Comparison of ENCODE assay signal across 11 cellular contexts in the genomic region with DNA sequence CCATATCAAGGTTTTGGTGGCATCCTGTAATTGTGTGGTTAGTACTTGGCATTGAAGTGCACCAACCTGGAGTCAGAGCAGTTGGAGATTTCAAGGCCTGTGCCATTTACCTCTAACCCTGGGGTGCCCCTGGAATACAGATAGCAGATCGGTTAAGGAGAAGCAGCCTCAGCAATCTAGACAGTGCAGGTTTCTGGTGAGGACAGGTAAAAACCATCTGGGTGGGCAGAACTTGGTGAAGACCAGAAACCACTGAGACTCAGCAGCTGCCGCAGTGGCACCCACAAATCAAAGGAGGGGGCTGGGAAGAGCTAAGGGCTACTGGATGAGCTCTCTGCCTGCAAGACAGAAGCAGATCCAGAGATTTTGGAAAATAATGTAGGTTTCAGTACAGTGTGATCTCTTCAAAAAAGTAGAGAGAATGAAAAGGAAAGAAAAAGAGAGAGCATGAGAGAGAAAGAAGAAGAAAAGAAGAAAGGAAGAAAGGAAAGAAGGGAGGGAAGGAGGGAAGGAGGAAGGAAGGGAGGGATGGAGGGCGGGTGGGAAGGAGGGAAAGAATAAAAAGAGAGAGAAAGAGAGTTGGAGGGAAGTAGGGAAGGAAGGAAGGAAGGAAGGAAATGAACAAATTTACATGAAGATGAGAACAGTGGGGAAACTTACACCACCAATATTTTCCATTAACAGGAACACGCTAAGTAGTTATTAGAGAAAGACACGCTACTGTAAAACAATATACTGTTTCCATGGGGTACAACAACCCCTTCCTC. TPM values are rescaled to one million over a fixed set of nuclear protein-coding genes. Genes with fewer than 3 reads are reported as not detected.
A peak's percentile ranks its signal among the peaks of the same experiment; 100 is the strongest.
DNase-seq lines count a peak whose midpoint lies in the region; ATAC-seq and TF ChIP-seq lines count a peak whose summit lies in the region.
"Not testable (repeated sequence)": the region's sequence is repeated elsewhere in the genome, so short reads cannot be mapped to it uniquely, and the experiment has no call there.
"Had no signal": no experiment of that assay in that cellular context is flagged by ENCODE, and none has a peak within 500 bp of the region (broad histone marks: within the 10 kb centered on the region; RNA-seq: fewer than 3 reads in every experiment).

No MANE protein-coding gene starts in this region.

- peaks cover 16% of the 10 kb centered on the region for H3K4me1 ChIP-seq in KMS-11 (ENCODE audit: low read depth, poor library complexity, severe bottlenecking)
- H3K4me1 ChIP-seq in gastroesophageal sphincter, result peaks cover 0 to 22% (median 3%) of the 10 kb centered on the region in 3 donors
- H3K4me1 ChIP-seq in lung (ENCODE audit: control insufficient read depth in 2 of 2, insufficient read depth in 2 of 2, low read length in 2 of 2); spleen; aorta (ENCODE audit: control insufficient read depth in 1 of 2, insufficient read depth in 2 of 2, low read length in 2 of 2): not testable (repeated sequence)

- H3K4me1 Mint-ChIP-seq in activated CD4-positive, alpha-beta T cell treated with anti-CD3 and anti-CD28 coated beads, Interleukin-2, amount 10 ng/mL, durations not matched to agents 24 days and 14 days, result not testable (repeated sequence)

- peak overlapping the region; percentile 19; the same call in 1 of the 2 replicates for H3K4me2 ChIP-seq in KMS-11

- not testable (repeated sequence) for H3K27me3 ChIP-seq in KMS-11 (ENCODE audit: insufficient read depth, low read depth); gastroesophageal sphincter; lung (ENCODE audit: control insufficient read depth, insufficient read depth); spleen (replicated peaks in 1 of 7); aorta (ENCODE audit: control insufficient read depth in 1 of 2, insufficient read depth in 2 of 2, low read length in 1 of 2)

- not testable (repeated sequence) for H3K27me3 Mint-ChIP-seq in activated CD4-positive, alpha-beta T cell treated with anti-CD3 and anti-CD28 coated beads, Interleukin-2, amount 10 ng/mL, durations not matched to agents 24 days and 14 days

- DNase-seq in activated CD4-positive, alpha-beta T cell treated with anti-CD3 and anti-CD28 coated beads, Interleukin-2, amount 10 ng/mL, durations not matched to agents 24 days and 14 days, result peak; percentile 68
- DNase-seq in coronary artery (ENCODE audit: low spot score) (peak; percentile 60), lung (ENCODE audit: low spot score) (peak; percentile 29), spleen (peak; percentile 56)
- not testable (repeated sequence) for DNase-seq in aorta

- intact Hi-C loops in activated CD4-positive, alpha-beta T cell treated with anti-CD3 and anti-CD28 coated beads, Interleukin-2, amount 10 ng/mL, durations not matched to agents 24 days and 14 days (cut with micrococcal nuclease); spleen (cut with DNase I; ENCODE audit: low total_unique reads); aorta (cut with DNase I): not testable (repeated sequence)

- H3K9me3 Mint-ChIP-seq in activated CD4-positive, alpha-beta T cell treated with anti-CD3 and anti-CD28 coated beads, Interleukin-2, amount 10 ng/mL, durations not matched to agents 24 days and 14 days, result not testable (repeated sequence)

- not testable (repeated sequence) for TF ChIP-seq EP300 in gastroesophageal sphincter (IDR thresholded peaks at IDR 0.05)

- not testable (repeated sequence) for H2AFZ ChIP-seq in KMS-11 (ENCODE audit: low read depth)

- H3K4me3 ChIP-seq in KMS-11 (IDR thresholded peaks at IDR 0.05; ENCODE audit: insufficient read depth, low read depth, low read length); coronary artery; gastroesophageal sphincter; lung; spleen; aorta (ENCODE audit: low read length in 2 of 2): not testable (repeated sequence)

- ATAC-seq in gastroesophageal sphincter (peak; percentile 23), aorta (ENCODE audit: low FRiP score) (peak; percentile 47)
- not testable (repeated sequence) for ATAC-seq in lung (ENCODE audit: insufficient read depth, low FRiP score)

- H3K36me3 Mint-ChIP-seq in activated CD4-positive, alpha-beta T cell treated with anti-CD3 and anti-CD28 coated beads, Interleukin-2, amount 10 ng/mL, durations not matched to agents 24 days and 14 days (ENCODE audit: low read depth), result not testable (repeated sequence)

- not testable (repeated sequence) for H3K9ac ChIP-seq in KMS-11

- TF ChIP-seq CTCF in C4-2B (conservative IDR thresholded peaks at IDR 0.05); KMS-11 (conservative IDR thresholded peaks at IDR 0.05; ENCODE audit: low read depth, low read length); coronary artery (IDR thresholded peaks at IDR 0.05); gastroesophageal sphincter (IDR thresholded peaks at IDR 0.05); lung (IDR thresholded peaks at IDR 0.05; ENCODE audit: control extremely low read depth, extremely low read depth); spleen (IDR thresholded peaks at IDR 0.05 in 8 of 11, conservative IDR thresholded peaks at IDR 0.05 in 3 of 11): not testable (repeated sequence)

- not testable (repeated sequence) for TF ChIP-seq POLR2A in gastroesophageal sphincter (IDR thresholded peaks at IDR 0.05); spleen (IDR thresholded peaks at IDR 0.05)

- H3K9me3 ChIP-seq in gastroesophageal sphincter; lung (ENCODE audit: control insufficient read depth in 2 of 2, insufficient read depth in 1 of 2, low read length in 1 of 2); spleen; aorta (ENCODE audit: control insufficient read depth, low read length): not testable (repeated sequence)

- not testable (repeated sequence) for H3K36me3 ChIP-seq in KMS-11 (ENCODE audit: insufficient read depth); aorta (ENCODE audit: control insufficient read depth in 1 of 2, insufficient read depth in 2 of 2, low read length in 1 of 2)
- H3K36me3 ChIP-seq in gastroesophageal sphincter (peaks cover 0 to 45% of the 10 kb centered on the region in 2 donors), lung (ENCODE audit: control insufficient read depth in 2 of 2, insufficient read depth in 2 of 2, low read length in 2 of 2) (peaks cover 10 to 12% of the 10 kb centered on the region in 2 donors), spleen (peaks cover 5 to 45% (median 21%) of the 10 kb centered on the region in 6 donors)

- H4K20me1 ChIP-seq in KMS-11 (ENCODE audit: insufficient read depth), result not testable (repeated sequence)

- not testable (repeated sequence) for H3K27ac Mint-ChIP-seq in activated CD4-positive, alpha-beta T cell treated with anti-CD3 and anti-CD28 coated beads, Interleukin-2, amount 10 ng/mL, durations not matched to agents 24 days and 14 days

- H3K27ac ChIP-seq in C4-2B, result peak overlapping the region; percentile 90
- H3K27ac ChIP-seq in KMS-11; gastroesophageal sphincter; lung (ENCODE audit: low read depth in 1 of 2, low read length in 1 of 2); spleen; aorta (ENCODE audit: low read depth in 1 of 2, low read length in 2 of 2): not testable (repeated sequence)
- H3K27ac ChIP-seq in coronary artery, result peak overlapping the region in 1 of 2 donors; percentile 11

- H3K79me2 ChIP-seq in KMS-11 (ENCODE audit: insufficient read depth, low read depth), result not testable (repeated sequence)

- not testable (repeated sequence) for H3K4me3 Mint-ChIP-seq in activated CD4-positive, alpha-beta T cell treated with anti-CD3 and anti-CD28 coated beads, Interleukin-2, amount 10 ng/mL, durations not matched to agents 24 days and 14 days

- WGBS in gastroesophageal sphincter (ENCODE audit: low coverage in 1 of 2), 2 donors, result 82 to 89% methylated on average over 5 of the region's 5 CpGs
- WGBS in lung, 2 donors, result 85 to 86% methylated on average over 5 of the region's 5 CpGs
- 74 to 83% (median 76%) methylated on average over 5 of the region's 5 CpGs for WGBS in spleen, 5 donors
- 90 to 94% methylated on average over 5 of the region's 5 CpGs for WGBS in aorta, 2 donors

RNA-seq across cellular contexts. Expression of a gene that starts 6.5 kb away (rescaled TPM):
- 4.2 and 5.1 TPM in 2 replicates for total RNA-seq in activated CD4-positive, alpha-beta T cell treated with anti-CD3 and anti-CD28 coated beads, Interleukin-2, amount 10 ng/mL, durations not matched to agents 24 days and 14 days
- total RNA-seq in gastroesophageal sphincter (10 to 100 TPM; 21.8 to 46.6 (median 30.7) TPM), lung (10 to 100 TPM; 54.1 to 83.8 TPM), spleen (10 to 100 TPM; 22.0 to 60.7 (median 33.7) TPM), aorta (10 to 100 TPM; 15.5 to 55.0 TPM)
- polyA plus RNA-seq in lung (1 to 10 TPM; 4.3 to 5.7 TPM), spleen (1 to 10 TPM; 1.3 to 7.2 (median 2.9) TPM), aorta (1 to 10 TPM; 7.9 to 9.6 TPM)

RNA-seq across cellular contexts. Expression of a gene that starts 59.9 kb away (rescaled TPM):
- 1,962 and 2,189 TPM in 2 replicates for total RNA-seq in activated CD4-positive, alpha-beta T cell treated with anti-CD3 and anti-CD28 coated beads, Interleukin-2, amount 10 ng/mL, durations not matched to agents 24 days and 14 days
- total RNA-seq in gastroesophageal sphincter, result under 1 TPM in 3 of 4 donors, not detected in 1; under 0.01 TPM
- total RNA-seq in lung, result 1,000 to 10,000 TPM in 1 of 2 donors, under 1 TPM in 1; under 0.01 to 3,134 TPM
- not detected for polyA plus RNA-seq in lung
- 1,000 to 10,000 TPM in 4 of 7 donors, under 1 TPM in 3; under 0.01 to 8,075 (median 6,234) TPM for total RNA-seq in spleen
- not detected for polyA plus RNA-seq in spleen
- 1,000 to 10,000 TPM; 7,231 to 8,154 TPM for total RNA-seq in aorta
- polyA plus RNA-seq in aorta, result not detected
- total RNA-seq: GM23248 had no signal
- polyA plus RNA-seq: BJ; CD4-positive, alpha-beta memory T cell; GM23248 had no signal
